31 cellular contexts compared by ENCODE assay signal in the genomic region with DNA sequence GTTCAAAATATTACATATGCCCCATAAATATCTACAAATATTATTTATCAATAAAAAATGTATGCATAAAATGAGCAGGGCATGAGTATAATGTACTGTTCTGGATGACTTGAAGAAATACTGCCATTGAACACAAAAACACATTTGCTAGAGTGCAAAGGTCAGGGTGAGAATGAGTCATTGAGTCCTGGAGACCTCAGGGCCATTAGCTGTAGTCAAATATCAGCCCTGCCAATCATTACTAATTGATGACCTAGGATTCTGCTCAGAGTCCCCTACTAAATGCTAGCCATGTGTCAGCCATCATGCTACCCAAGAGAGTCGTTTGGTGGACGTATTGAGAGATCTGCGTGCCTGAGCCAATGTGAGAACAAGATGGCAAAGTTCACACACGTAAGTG.
"Had no signal": no experiment of that assay in that cellular context is flagged by ENCODE, and none has a peak within 500 bp of the region (broad histone marks: within the 10 kb centered on the region; RNA-seq: fewer than 3 reads in every experiment).

No MANE protein-coding gene starts in this region.

- ATAC-seq: activated CD8-positive, alpha-beta memory T cell treated with anti-CD3 and anti-CD28 coated beads, Interleukin-2, amount 10 ng/mL, durations not matched to agents 7 days and 5 days; Panc1 had no signal

- H3K4me3 ChIP-seq: SJCRH30, SK-N-MC had no signal

- H3K9me3 Mint-ChIP-seq: activated CD4-positive, alpha-beta memory T cell treated with anti-CD3 and anti-CD28 coated beads, Interleukin-2, amount 10 ng/mL, durations not matched to agents 7 days and 5 days; activated naive CD8-positive, alpha-beta T cell treated with anti-CD3 and anti-CD28 coated beads for 36 hours; activated T-helper 17 cell treated with anti-CD3 and anti-CD28 coated beads, Interleukin-2, amount 50 U/mL, for 72 hours had no signal

- H3K27me3 ChIP-seq: brain microvascular endothelial cell had no signal

- H3K9me3 ChIP-seq: SJCRH30 had no signal

- H3K36me3 ChIP-seq: brain microvascular endothelial cell, SJCRH30, WERI-Rb-1 had no signal

- H3K4me3 Mint-ChIP-seq: activated CD4-positive, alpha-beta memory T cell treated with anti-CD3 and anti-CD28 coated beads, Interleukin-2, amount 10 ng/mL, durations not matched to agents 7 days and 5 days; activated CD8-positive, alpha-beta memory T cell treated with anti-CD3 and anti-CD28 coated beads, Interleukin-2, amount 10 ng/mL, durations not matched to agents 7 days and 5 days; activated naive CD8-positive, alpha-beta T cell treated with anti-CD3 and anti-CD28 coated beads for 36 hours; activated T-helper 17 cell treated with anti-CD3 and anti-CD28 coated beads, Interleukin-2, amount 50 U/mL, for 72 hours had no signal

- H3K36me3 Mint-ChIP-seq: activated CD8-positive, alpha-beta memory T cell treated with anti-CD3 and anti-CD28 coated beads, Interleukin-2, amount 10 ng/mL, durations not matched to agents 7 days and 5 days; activated naive CD8-positive, alpha-beta T cell treated with anti-CD3 and anti-CD28 coated beads for 36 hours had no signal

- H3K27ac ChIP-seq: brain microvascular endothelial cell, SJCRH30, SK-N-MC, WERI-Rb-1 had no signal

- DNase-seq: activated CD4-positive, alpha-beta memory T cell treated with anti-CD3 and anti-CD28 coated beads, Interleukin-2, amount 10 ng/mL, durations not matched to agents 7 days and 5 days; activated CD4-positive, alpha-beta T cell treated with anti-CD3 and anti-CD28 coated beads for 1 hour; activated CD4-positive, alpha-beta T cell treated with anti-CD3 and anti-CD28 coated beads for 48 hours; activated CD4-positive, CD25-positive, alpha-beta regulatory T cell; activated CD8-positive, alpha-beta memory T cell treated with anti-CD3 and anti-CD28 coated beads for 24 hours; activated CD8-positive, alpha-beta memory T cell treated with anti-CD3 and anti-CD28 coated beads, Interleukin-2, amount 10 ng/mL, durations not matched to agents 7 days and 5 days; activated CD8-positive, alpha-beta memory T cell treated with anti-CD3 and anti-CD28 coated beads, Interleukin-2, amount 50 U/mL, for 48 hours; activated effector memory CD4-positive, alpha-beta T cell treated with anti-CD3 and anti-CD28 coated beads, Interleukin-2, amount 50 U/mL, for 16 hours; activated naive CD4-positive, alpha-beta T cell; activated naive CD4-positive, alpha-beta T cell treated with anti-CD3 and anti-CD28 coated beads, Interleukin-2, amount 50 U/mL, for 16 hours; activated naive CD8-positive, alpha-beta T cell treated with anti-CD3 and anti-CD28 coated beads for 36 hours; activated T-cell treated with anti-CD3 and anti-CD28 coated beads, Interleukin-2, amount 50 U/mL, for 72 hours; amniotic stem cell; aorta; brain microvascular endothelial cell; central memory CD4-positive, alpha-beta T cell; NCI-H1092 treated with DMSO at 0.1 percent for 48 hours; NCI-H1436; NCI-H1694; NCI-H1930; NCI-H2081 treated with DMSO at 0.1 percent for 48 hours; NCI-H226; NCI-H446 treated with DMSO at 0.1 percent for 48 hours; NCI-H524 treated with DMSO at 0.1 percent for 48 hours; SHP77; SJCRH30; T1000; WERI-Rb-1 had no signal

- H3K27ac Mint-ChIP-seq: activated CD4-positive, alpha-beta memory T cell treated with anti-CD3 and anti-CD28 coated beads, Interleukin-2, amount 10 ng/mL, durations not matched to agents 7 days and 5 days; activated CD8-positive, alpha-beta memory T cell treated with anti-CD3 and anti-CD28 coated beads, Interleukin-2, amount 10 ng/mL, durations not matched to agents 7 days and 5 days; activated naive CD8-positive, alpha-beta T cell treated with anti-CD3 and anti-CD28 coated beads for 36 hours; activated T-cell treated with anti-CD3 and anti-CD28 coated beads, Interleukin-2, amount 50 U/mL, for 72 hours; activated T-helper 17 cell treated with anti-CD3 and anti-CD28 coated beads, Interleukin-2, amount 50 U/mL, for 72 hours had no signal
